Comparison of ENCODE assay signal across 21 cellular contexts in the genomic region with DNA sequence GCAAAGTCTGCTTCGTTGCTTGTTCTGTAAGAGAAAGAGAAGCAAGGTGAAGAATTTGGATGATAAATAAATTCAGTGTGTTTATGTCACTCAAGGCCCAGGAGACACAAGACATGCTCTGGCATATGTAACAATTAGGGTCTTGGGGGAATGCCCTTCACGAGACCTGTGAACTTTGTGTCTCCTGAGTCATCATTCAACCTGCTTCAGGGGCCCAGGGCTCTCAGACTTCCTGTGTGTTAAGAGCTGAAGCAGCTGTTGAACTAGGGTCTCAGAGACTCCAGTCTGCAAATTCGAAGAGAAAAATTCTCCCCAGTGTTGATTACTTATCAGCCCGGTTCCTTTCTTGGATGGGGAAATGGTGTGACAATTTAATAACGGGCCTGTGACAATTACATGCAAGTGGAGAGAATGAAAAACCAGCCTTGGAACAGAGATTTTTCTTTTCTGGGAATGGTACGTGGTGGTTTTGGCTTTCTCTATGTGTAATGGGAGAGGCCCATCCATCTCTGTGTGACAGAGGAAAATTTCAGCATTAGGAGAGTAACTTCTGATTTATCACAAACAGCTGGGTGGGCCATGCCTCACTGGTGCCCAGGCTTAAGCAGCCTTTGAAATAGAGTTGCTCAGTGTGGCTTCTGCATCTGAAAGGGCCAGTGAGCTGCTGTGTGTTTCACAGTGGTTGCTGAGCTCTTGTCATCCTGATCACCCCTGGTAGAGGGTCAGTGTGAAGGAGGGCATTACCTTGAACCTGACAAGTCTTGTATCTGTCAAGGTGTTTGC. TPM values are rescaled to one million over a fixed set of nuclear protein-coding genes. Genes with fewer than 3 reads are reported as not detected.
DNase-seq lines count a peak whose midpoint lies in the region; ATAC-seq and TF ChIP-seq lines count a peak whose summit lies in the region.
"Had no signal": no experiment of that assay in that cellular context is flagged by ENCODE, and none has a peak within 500 bp of the region (broad histone marks: within the 10 kb centered on the region; RNA-seq: fewer than 3 reads in every experiment).

No MANE protein-coding gene starts in this region.

- no peak for TF ChIP-seq POLR2A in body of pancreas (IDR thresholded peaks at IDR 0.05)

- no peaks in the 10 kb centered on the region for H3K27me3 ChIP-seq in body of pancreas
- no peaks in the 10 kb centered on the region for H3K27me3 ChIP-seq in muscle layer of duodenum (ENCODE audit: low read depth, low read length)

- H3K36me3 ChIP-seq in body of pancreas (replicated peaks in 1 of 2; ENCODE audit: insufficient read depth in 1 of 2, low read depth in 2 of 2) (no peaks in the 10 kb centered on the region), muscle layer of duodenum (ENCODE audit: control insufficient read depth in 1 of 2, insufficient read depth in 2 of 2, low read length in 2 of 2) (no peaks in the 10 kb centered on the region)

- H3K27ac ChIP-seq in body of pancreas (peak overlapping the region; percentile 58 to 76 (median 72)), muscle layer of duodenum (ENCODE audit: low read length) (peak overlapping the region; percentile 1)
- H3K27ac ChIP-seq: VCaP had no signal

- H3K4me3 ChIP-seq in body of pancreas (no peak overlapping the region), muscle layer of duodenum (ENCODE audit: low read depth in 1 of 2, low read length in 2 of 2) (no peak overlapping the region)

- H3K27me3 Mint-ChIP-seq in activated naive CD8-positive, alpha-beta T cell treated with anti-CD3 and anti-CD28 coated beads, Interleukin-2, amount 50 U/mL, for 24 hours: peaks cover 6% of the 10 kb centered on the region
- peaks cover 6% of the 10 kb centered on the region for H3K27me3 Mint-ChIP-seq in activated naive CD8-positive, alpha-beta T cell treated with anti-CD3 and anti-CD28 coated beads for 36 hours
- no peaks in the 10 kb centered on the region for H3K27me3 Mint-ChIP-seq in type B pancreatic cell

- peak; percentile 36 for ATAC-seq in activated naive CD8-positive, alpha-beta T cell treated with anti-CD3 and anti-CD28 coated beads, Interleukin-2, amount 50 U/mL, for 24 hours
- no peak for ATAC-seq in body of pancreas
- no peak for ATAC-seq in GM21367 (IDR thresholded peaks at IDR 0.05; ENCODE audit: unreplicated experiment)
- ATAC-seq: effector memory CD8-positive, alpha-beta T cell had no signal

- no peak overlapping the region for H3K27ac Mint-ChIP-seq in activated naive CD8-positive, alpha-beta T cell treated with anti-CD3 and anti-CD28 coated beads, Interleukin-2, amount 50 U/mL, for 24 hours
- no peak overlapping the region for H3K27ac Mint-ChIP-seq in activated naive CD8-positive, alpha-beta T cell treated with anti-CD3 and anti-CD28 coated beads for 36 hours
- H3K27ac Mint-ChIP-seq in type B pancreatic cell: peak overlapping the region; percentile 63
- H3K27ac Mint-ChIP-seq: activated CD4-positive, alpha-beta T cell treated with anti-CD3 and anti-CD28 coated beads, Interleukin-2, amount 10 ng/mL, durations not matched to agents 7 days and 5 days; activated naive CD8-positive, alpha-beta T cell treated with anti-CD3 and anti-CD28 coated beads, Interleukin-2, amount 10 ng/mL, durations not matched to agents 7 days and 5 days; effector memory CD8-positive, alpha-beta T cell; T-helper 2 cell treated with Interferon-gamma antibody and Interleukin-4, amounts not matched to agents 5 μg/mL and 100 μg/mL, for 36 hours had no signal

- H3K36me3 Mint-ChIP-seq in activated naive CD8-positive, alpha-beta T cell treated with anti-CD3 and anti-CD28 coated beads, Interleukin-2, amount 50 U/mL, for 24 hours (ENCODE audit: low read depth): no peaks in the 10 kb centered on the region
- H3K36me3 Mint-ChIP-seq in activated naive CD8-positive, alpha-beta T cell treated with anti-CD3 and anti-CD28 coated beads for 36 hours: no peaks in the 10 kb centered on the region
- peaks cover 15% of the 10 kb centered on the region for H3K36me3 Mint-ChIP-seq in type B pancreatic cell
- H3K36me3 Mint-ChIP-seq: activated naive CD8-positive, alpha-beta T cell treated with anti-CD3 and anti-CD28 coated beads, Interleukin-2, amount 10 ng/mL, durations not matched to agents 7 days and 5 days had no signal

- 43 to 44% methylated on average over 6 of the region's 6 CpGs for WGBS in body of pancreas, 2 donors

- no peak for TF ChIP-seq CTCF in body of pancreas (IDR thresholded peaks at IDR 0.05)
- no peak for TF ChIP-seq CTCF in type B pancreatic cell (conservative IDR thresholded peaks at IDR 0.05)

- intact Hi-C loops in body of pancreas (cut with DNase I): no loop called here

- peaks cover 9% of the 10 kb centered on the region for H3K4me1 Mint-ChIP-seq in activated naive CD8-positive, alpha-beta T cell treated with anti-CD3 and anti-CD28 coated beads, Interleukin-2, amount 50 U/mL, for 24 hours
- H3K4me1 Mint-ChIP-seq in activated naive CD8-positive, alpha-beta T cell treated with anti-CD3 and anti-CD28 coated beads for 36 hours: peaks cover 8% of the 10 kb centered on the region
- peaks cover 63% of the 10 kb centered on the region for H3K4me1 Mint-ChIP-seq in type B pancreatic cell (ENCODE audit: unreplicated experiment)
- H3K4me1 Mint-ChIP-seq: activated CD4-positive, alpha-beta T cell treated with anti-CD3 and anti-CD28 coated beads, Interleukin-2, amount 10 ng/mL, durations not matched to agents 7 days and 5 days had no signal

- peaks cover 91% of the 10 kb centered on the region for H3K4me1 ChIP-seq in body of pancreas
- H3K4me1 ChIP-seq in muscle layer of duodenum (ENCODE audit: control insufficient read depth in 1 of 2, insufficient read depth in 2 of 2, low read length in 2 of 2): no peaks in the 10 kb centered on the region

- H3K9me3 ChIP-seq in body of pancreas (no peaks in the 10 kb centered on the region), muscle layer of duodenum (ENCODE audit: control insufficient read depth in 1 of 2, low read length in 2 of 2) (no peaks in the 10 kb centered on the region)
- H3K9me3 ChIP-seq: SK-N-SH had no signal

- no peak for DNase-seq in activated naive CD8-positive, alpha-beta T cell treated with anti-CD3 and anti-CD28 coated beads, Interleukin-2, amount 50 U/mL, for 24 hours
- DNase-seq in activated naive CD8-positive, alpha-beta T cell treated with anti-CD3 and anti-CD28 coated beads for 36 hours: no peak
- DNase-seq in body of pancreas (peak in 1 of 4 donors; percentile 9), type B pancreatic cell (ENCODE audit: extremely low spot score, unreplicated experiment) (no peak), NCI-H69 (lab: John Stamatoyannopoulos, UW) (no peak), NCI-H82 treated with DMSO at 0.1 percent for 48 hours (lab: John Stamatoyannopoulos, UW; ENCODE audit: unreplicated experiment) (no peak)
- DNase-seq: activated CD4-positive, alpha-beta T cell treated with anti-CD3 and anti-CD28 coated beads, Interleukin-2, amount 10 ng/mL, durations not matched to agents 7 days and 5 days; activated naive CD8-positive, alpha-beta T cell treated with anti-CD3 and anti-CD28 coated beads, Interleukin-2, amount 10 ng/mL, durations not matched to agents 7 days and 5 days; DND-41; effector memory CD8-positive, alpha-beta T cell; GOT3; MM.1S; NCI-H510A; RPMI8226; stimulated activated CD4-positive, alpha-beta T cell treated with anti-CD3 and anti-CD28 coated beads, Interleukin-4, amount 100 ng/mL, for 1 hour; stimulated activated naive CD4-positive, alpha-beta T cell had no signal

- no peak overlapping the region for H3K4me3 Mint-ChIP-seq in activated naive CD8-positive, alpha-beta T cell treated with anti-CD3 and anti-CD28 coated beads, Interleukin-2, amount 50 U/mL, for 24 hours
- no peak overlapping the region for H3K4me3 Mint-ChIP-seq in activated naive CD8-positive, alpha-beta T cell treated with anti-CD3 and anti-CD28 coated beads for 36 hours
- H3K4me3 Mint-ChIP-seq in type B pancreatic cell: peak overlapping the region; percentile 57
- H3K4me3 Mint-ChIP-seq: activated CD4-positive, alpha-beta T cell treated with anti-CD3 and anti-CD28 coated beads, Interleukin-2, amount 10 ng/mL, durations not matched to agents 7 days and 5 days; activated naive CD8-positive, alpha-beta T cell treated with anti-CD3 and anti-CD28 coated beads, Interleukin-2, amount 10 ng/mL, durations not matched to agents 7 days and 5 days; effector memory CD8-positive, alpha-beta T cell; T-helper 2 cell treated with Interferon-gamma antibody and Interleukin-4, amounts not matched to agents 5 μg/mL and 100 μg/mL, for 36 hours had no signal

- no peaks in the 10 kb centered on the region for H3K9me3 Mint-ChIP-seq in activated naive CD8-positive, alpha-beta T cell treated with anti-CD3 and anti-CD28 coated beads, Interleukin-2, amount 50 U/mL, for 24 hours
- no peaks in the 10 kb centered on the region for H3K9me3 Mint-ChIP-seq in activated naive CD8-positive, alpha-beta T cell treated with anti-CD3 and anti-CD28 coated beads for 36 hours
- H3K9me3 Mint-ChIP-seq in type B pancreatic cell: peaks cover 4% of the 10 kb centered on the region
- H3K9me3 Mint-ChIP-seq: activated CD4-positive, alpha-beta T cell treated with anti-CD3 and anti-CD28 coated beads, Interleukin-2, amount 10 ng/mL, durations not matched to agents 7 days and 5 days; effector memory CD8-positive, alpha-beta T cell; T-helper 2 cell treated with Interferon-gamma antibody and Interleukin-4, amounts not matched to agents 5 μg/mL and 100 μg/mL, for 36 hours had no signal

RNA-seq across cellular contexts. Expression of gene HUNK, which starts 22.4 kb away (rescaled TPM):
- total RNA-seq in activated naive CD8-positive, alpha-beta T cell treated with anti-CD3 and anti-CD28 coated beads for 36 hours: under 1 TPM; 0.42 to 0.54 TPM
- 1 to 10 TPM; 6.7 to 9.2 TPM for total RNA-seq in body of pancreas
- total RNA-seq in type B pancreatic cell (ENCODE audit: low replicate concordance): 11.3 and 44.0 TPM in 2 replicates
